Comparison of ENCODE assay signal across 1 cellular context in the genomic region with DNA sequence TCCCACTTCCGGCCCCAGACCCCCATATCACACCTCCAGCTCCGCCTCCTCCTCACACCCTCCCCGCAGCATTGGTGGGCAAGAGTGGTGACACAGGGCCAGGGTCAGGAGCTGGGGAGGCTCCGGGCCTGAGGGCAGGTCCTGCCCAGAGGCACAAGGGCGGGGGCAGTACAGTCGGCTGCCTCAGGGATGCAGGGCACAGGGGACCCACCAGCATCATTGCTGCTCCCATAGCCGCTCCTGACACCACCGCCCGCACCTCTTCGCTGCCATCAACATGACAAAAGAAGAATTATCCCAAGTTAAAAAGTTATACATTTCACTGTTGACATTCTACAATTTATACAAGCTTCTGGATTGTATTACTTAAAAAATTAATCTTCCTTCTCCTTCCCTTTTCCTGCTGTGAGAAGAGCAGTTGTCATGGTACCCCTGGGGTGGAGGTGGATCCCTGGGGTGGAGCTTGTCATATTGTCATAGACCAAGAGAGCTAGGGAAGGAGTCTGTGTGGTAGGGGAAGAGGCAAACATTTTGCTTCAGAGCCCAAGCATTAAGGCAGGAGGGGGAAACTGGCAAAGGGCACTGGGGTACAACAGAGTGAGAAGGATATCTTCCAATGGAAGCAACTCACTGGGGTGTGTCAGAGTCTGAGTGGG.
TF ChIP-seq lines count a peak whose summit lies in the region.

No MANE protein-coding gene starts in this region.

TF ChIP-seq in HepG2, 621 proteins besides CTCF, POLR2A, EP300 and RAD21:
- TF ChIP-seq MED8 (CRISPR knock-in tag; IDR thresholded peaks at IDR 0.05; ENCODE audit: insufficient replicate concordance): peak; percentile 30
- 0 out of 2 replicates have a peak, but pooled peaks have one; percentile 37 for TF ChIP-seq ZNF891 (CRISPR knock-in tag; IDR thresholded peaks at IDR 0.05)
- TF ChIP-seq TOE1 (CRISPR knock-in tag; IDR thresholded peaks at IDR 0.05): no peak
- TF ChIP-seq KDM5B (CRISPR knock-in tag; IDR thresholded peaks at IDR 0.05; ENCODE audit: borderline replicate concordance): peak; percentile 12; the same call in 1 of the 2 replicates
- TF ChIP-seq ZBTB38 (CRISPR knock-in tag; IDR thresholded peaks at IDR 0.05): no peak
